ENCODE assay signal across 18 cellular contexts in the genomic region with DNA sequence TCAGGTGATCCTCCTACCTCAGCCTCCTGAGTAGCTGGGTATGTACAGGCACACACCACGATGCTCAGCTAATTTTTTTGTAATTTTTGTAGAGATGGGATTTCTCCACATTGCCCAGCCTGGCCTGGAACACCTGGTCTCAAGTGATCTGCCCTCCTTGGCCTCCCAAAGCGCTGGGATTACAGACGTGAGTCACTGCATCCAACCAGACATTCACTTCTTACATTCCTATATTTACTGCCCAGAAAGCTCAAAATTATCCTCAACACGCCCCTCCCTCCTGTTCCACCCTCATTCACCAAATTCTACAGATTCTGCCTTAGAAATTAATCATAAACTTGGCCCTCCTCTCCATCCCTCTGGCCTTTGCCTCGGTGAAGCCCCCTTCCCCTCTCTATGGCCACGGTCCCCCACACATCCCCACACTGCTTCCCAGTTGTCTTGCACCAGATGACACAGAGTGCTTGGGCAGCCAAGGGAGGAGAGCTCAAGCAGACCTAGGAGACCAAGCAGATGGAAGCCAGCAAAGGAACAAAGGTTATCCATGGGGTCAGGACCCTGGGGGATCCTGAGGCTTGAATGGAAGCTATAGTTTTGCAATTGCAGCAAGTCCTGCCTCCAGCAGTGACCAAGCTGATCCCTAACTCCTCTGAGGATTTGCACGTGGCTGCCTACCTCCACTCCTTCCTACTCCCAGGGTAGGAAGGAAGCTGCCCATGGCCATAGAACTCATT.
DNase-seq lines count a peak whose midpoint lies in the region; ATAC-seq and TF ChIP-seq lines count a peak whose summit lies in the region.
"Had no signal": no experiment of that assay in that cellular context is flagged by ENCODE, and none has a peak within 500 bp of the region (broad histone marks: within the 10 kb centered on the region; RNA-seq: fewer than 3 reads in every experiment).

No MANE protein-coding gene starts in this region.

- H3K27me3 ChIP-seq in SJSA1 (replicated peaks) = no peaks in the 10 kb centered on the region
- H3K27me3 ChIP-seq in foreskin keratinocyte = no peaks in the 10 kb centered on the region
- H3K27me3 ChIP-seq: MG63, uterus had no signal

- no peaks in the 10 kb centered on the region for H3K36me3 ChIP-seq in SJSA1
- H3K36me3 ChIP-seq: MG63, uterus had no signal

- H3K4me3 ChIP-seq in SJSA1 = no peak overlapping the region
- H3K4me3 ChIP-seq: lung, MG63, uterus had no signal

- no peak for DNase-seq in natural killer cell treated with Interleukin-12 subunit alpha and Interleukin-12 subunit beta and Interleukin-15 and Interleukin-18, amount 100 ng/mL, for 72 hours (ENCODE audit: low spot score)
- DNase-seq in natural killer cell (no peak), SJSA1 (ENCODE audit: low read depth in 1 of 2, low spot score in 2 of 2) (peak in 1 of 2 experiments; percentile 34), foreskin keratinocyte (peak; percentile 10 to 30), NOMO-1 treated with DMSO at 0.1 percent for 48 hours (lab: John Stamatoyannopoulos, UW; ENCODE audit: unreplicated experiment) (no peak), T-helper 1 cell (no peak), UCSD-AML1 (lab: John Stamatoyannopoulos, UW; ENCODE audit: unreplicated experiment) (no peak)
- DNase-seq in stimulated activated effector memory CD8-positive, alpha-beta T cell treated with anti-CD3 and anti-CD28 coated beads, Interleukin-12 subunit alpha, Interleukin-12 subunit beta, amount 100 ng/mL, for 72 hours (ENCODE audit: low spot score in 2 of 2) = no peak
- DNase-seq: activated CD4-positive, alpha-beta T cell treated with anti-CD3 and anti-CD28 coated beads, Interleukin-2, amount 10 ng/mL, durations not matched to agents 7 days and 5 days; effector memory CD8-positive, alpha-beta T cell; MG63; NCI-H1930; NCI-H774; stimulated activated naive CD4-positive, alpha-beta T cell treated with Interleukin-2 at 50 U/mL for 16 hours; T1000; uterus had no signal

- H3K9me3 Mint-ChIP-seq in natural killer cell treated with Interleukin-12 subunit alpha and Interleukin-12 subunit beta and Interleukin-15 and Interleukin-18, amount 100 ng/mL, for 72 hours = peaks cover 4% of the 10 kb centered on the region
- H3K9me3 Mint-ChIP-seq in natural killer cell = peaks cover 2 to 5% of the 10 kb centered on the region in 2 donors
- H3K9me3 Mint-ChIP-seq in stimulated activated effector memory CD8-positive, alpha-beta T cell treated with anti-CD3 and anti-CD28 coated beads, Interleukin-12 subunit alpha, Interleukin-12 subunit beta, amount 100 ng/mL, for 72 hours = peaks cover 4% of the 10 kb centered on the region

- TF ChIP-seq CTCF in natural killer cell (IDR thresholded peaks at IDR 0.05) = no peak
- no peak for TF ChIP-seq CTCF in foreskin keratinocyte (conservative IDR thresholded peaks at IDR 0.05)

- peaks cover 14% of the 10 kb centered on the region for H3K36me3 Mint-ChIP-seq in natural killer cell treated with Interleukin-12 subunit alpha and Interleukin-12 subunit beta and Interleukin-15 and Interleukin-18, amount 100 ng/mL, for 72 hours
- H3K36me3 Mint-ChIP-seq in natural killer cell = no peaks in the 10 kb centered on the region
- H3K36me3 Mint-ChIP-seq in stimulated activated effector memory CD8-positive, alpha-beta T cell treated with anti-CD3 and anti-CD28 coated beads, Interleukin-12 subunit alpha, Interleukin-12 subunit beta, amount 100 ng/mL, for 72 hours = no peaks in the 10 kb centered on the region

- peak overlapping the region; percentile 95 to 98 for H3K27ac Mint-ChIP-seq in natural killer cell treated with Interleukin-12 subunit alpha and Interleukin-12 subunit beta and Interleukin-15 and Interleukin-18, amount 100 ng/mL, for 72 hours
- no peak overlapping the region for H3K27ac Mint-ChIP-seq in natural killer cell
- H3K27ac Mint-ChIP-seq in stimulated activated effector memory CD8-positive, alpha-beta T cell treated with anti-CD3 and anti-CD28 coated beads, Interleukin-12 subunit alpha, Interleukin-12 subunit beta, amount 100 ng/mL, for 72 hours = peak overlapping the region; percentile 39
- H3K27ac Mint-ChIP-seq: effector memory CD8-positive, alpha-beta T cell had no signal

- H3K4me1 ChIP-seq in SJSA1 (replicated peaks) (peaks cover 24% of the 10 kb centered on the region), foreskin keratinocyte (peaks cover 18% of the 10 kb centered on the region)
- H3K4me1 ChIP-seq: uterus had no signal

- H3K9me3 ChIP-seq in SJSA1 (replicated peaks) = no peaks in the 10 kb centered on the region
- H3K9me3 ChIP-seq: MG63, uterus had no signal

- intact Hi-C loops in natural killer cell (cut with micrococcal nuclease) = no loop called here

- H3K27ac ChIP-seq in SJSA1 (peak overlapping the region; percentile 89), foreskin keratinocyte (peak overlapping the region; percentile 69)
- H3K27ac ChIP-seq: RWPE1, uterus had no signal

- H3K27me3 Mint-ChIP-seq in natural killer cell treated with Interleukin-12 subunit alpha and Interleukin-12 subunit beta and Interleukin-15 and Interleukin-18, amount 100 ng/mL, for 72 hours = no peaks in the 10 kb centered on the region
- H3K27me3 Mint-ChIP-seq in natural killer cell (ENCODE audit: low read depth in 2 of 2) = no peaks in the 10 kb centered on the region
- H3K27me3 Mint-ChIP-seq: activated CD4-positive, alpha-beta T cell treated with anti-CD3 and anti-CD28 coated beads, Interleukin-2, amount 10 ng/mL, durations not matched to agents 7 days and 5 days; effector memory CD8-positive, alpha-beta T cell had no signal

- no peak overlapping the region for H3K4me3 Mint-ChIP-seq in natural killer cell treated with Interleukin-12 subunit alpha and Interleukin-12 subunit beta and Interleukin-15 and Interleukin-18, amount 100 ng/mL, for 72 hours
- no peak overlapping the region for H3K4me3 Mint-ChIP-seq in natural killer cell
- no peak overlapping the region for H3K4me3 Mint-ChIP-seq in stimulated activated effector memory CD8-positive, alpha-beta T cell treated with anti-CD3 and anti-CD28 coated beads, Interleukin-12 subunit alpha, Interleukin-12 subunit beta, amount 100 ng/mL, for 72 hours
- H3K4me3 Mint-ChIP-seq: activated CD4-positive, alpha-beta T cell treated with anti-CD3 and anti-CD28 coated beads, Interleukin-2, amount 10 ng/mL, durations not matched to agents 7 days and 5 days had no signal

- H3K4me1 Mint-ChIP-seq in natural killer cell treated with Interleukin-12 subunit alpha and Interleukin-12 subunit beta and Interleukin-15 and Interleukin-18, amount 100 ng/mL, for 72 hours (ENCODE audit: low read depth in 2 of 2) = peaks cover 56 to 58% of the 10 kb centered on the region in 2 donors
- H3K4me1 Mint-ChIP-seq in natural killer cell = peaks cover 58 to 62% of the 10 kb centered on the region in 2 donors
- H3K4me1 Mint-ChIP-seq in stimulated activated effector memory CD8-positive, alpha-beta T cell treated with anti-CD3 and anti-CD28 coated beads, Interleukin-12 subunit alpha, Interleukin-12 subunit beta, amount 100 ng/mL, for 72 hours = peaks cover 37% of the 10 kb centered on the region

- no peak for ATAC-seq in natural killer cell treated with Interleukin-12 subunit alpha and Interleukin-12 subunit beta and Interleukin-15 and Interleukin-18, amount 100 ng/mL, for 72 hours
- ATAC-seq in natural killer cell (no peak), foreskin keratinocyte (peak; percentile 3)
- ATAC-seq in stimulated activated effector memory CD8-positive, alpha-beta T cell treated with anti-CD3 and anti-CD28 coated beads, Interleukin-12 subunit alpha, Interleukin-12 subunit beta, amount 100 ng/mL, for 72 hours = no peak
- ATAC-seq: effector memory CD8-positive, alpha-beta T cell had no signal

Comparison
In these comparisons a context has a peak if more than half of its experiments do, and no peak if none do; other contexts are left out.
1. H3K27ac Mint-ChIP-seq: peak in natural killer cell treated with Interleukin-12 subunit alpha and Interleukin-12 subunit beta and Interleukin-15 and Interleukin-18, amount 100 ng/mL, for 72 hours (2 of 2) and stimulated activated effector memory CD8-positive, alpha-beta T cell treated with anti-CD3 and anti-CD28 coated beads, Interleukin-12 subunit alpha, Interleukin-12 subunit beta, amount 100 ng/mL, for 72 hours (single experiment); none in natural killer cell (0 of 2).
2. DNase-seq: peak in foreskin keratinocyte (2 of 2); none in natural killer cell treated with Interleukin-12 subunit alpha and Interleukin-12 subunit beta and Interleukin-15 and Interleukin-18, amount 100 ng/mL, for 72 hours (single experiment), natural killer cell (single experiment), stimulated activated effector memory CD8-positive, alpha-beta T cell treated with anti-CD3 and anti-CD28 coated beads, Interleukin-12 subunit alpha, Interleukin-12 subunit beta, amount 100 ng/mL, for 72 hours (0 of 2), NOMO-1 treated with DMSO at 0.1 percent for 48 hours (single experiment), T-helper 1 cell (0 of 5) and UCSD-AML1 (single experiment).